ENCODE assay signal across 8 cellular contexts in the genomic region with DNA sequence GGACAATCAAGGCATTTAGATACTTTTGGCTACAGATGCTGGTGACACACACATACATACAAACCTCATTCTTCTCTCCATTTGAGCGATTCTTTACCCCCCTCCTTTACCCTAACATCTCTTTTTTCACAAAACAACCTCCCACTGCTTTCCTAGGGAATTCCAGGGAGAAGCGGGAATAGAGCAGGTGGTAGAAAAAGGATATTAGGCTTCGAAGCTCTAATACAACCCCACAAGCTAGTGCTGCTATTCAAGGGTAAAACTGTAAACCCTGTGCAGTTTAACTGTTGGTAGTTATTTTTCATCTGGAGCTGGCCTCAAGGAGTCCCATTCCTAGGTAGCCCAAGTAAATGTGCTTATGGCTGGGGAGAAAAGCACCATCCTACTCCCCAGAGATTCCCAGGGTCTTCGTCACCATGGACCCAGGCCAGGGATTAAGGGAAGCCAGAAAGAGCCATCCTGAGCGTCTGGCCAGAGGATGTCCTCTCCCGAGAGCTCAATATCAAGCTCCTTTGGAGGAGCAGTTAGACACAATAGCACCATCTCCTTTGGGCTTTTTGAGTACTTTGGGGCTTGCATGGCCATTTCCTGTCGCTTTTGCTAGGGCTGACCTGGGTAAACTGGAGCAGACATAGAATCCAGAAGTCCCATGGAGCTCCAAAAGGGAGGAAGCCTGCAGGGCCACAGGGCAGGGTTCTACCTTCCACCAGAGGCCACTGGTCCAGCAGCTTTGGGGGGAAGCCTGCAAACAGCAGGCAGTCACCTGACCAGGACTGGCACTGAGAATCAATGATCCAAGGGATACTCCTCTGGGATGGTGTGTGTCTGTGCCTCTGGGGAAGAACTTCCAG. TPM values are rescaled to one million over a fixed set of nuclear protein-coding genes. Genes with fewer than 3 reads are reported as not detected.
DNase-seq lines count a peak whose midpoint lies in the region; ATAC-seq, FAIRE-seq and TF ChIP-seq lines count a peak whose summit lies in the region.

No MANE protein-coding gene starts in this region.

- peak overlapping the region; percentile 99 for H3K9ac ChIP-seq in astrocyte (ENCODE audit: low read length)

- CTCF ChIA-PET in activated CD4-positive, alpha-beta T cell treated with anti-CD3 and anti-CD28 coated beads, Interleukin-2, amount 10 ng/mL, durations not matched to agents 7 days and 5 days (lab: Charles Lee), result interaction anchor here (0.6 to 3.9 kb wide), 20 partner anchors 10 to 504 kb away, joined by 3 to 10 read pairs (median 4); a partner anchor contains a TSS

- H3K27ac Mint-ChIP-seq in activated CD4-positive, alpha-beta T cell treated with anti-CD3 and anti-CD28 coated beads, Interleukin-2, amount 10 ng/mL, durations not matched to agents 7 days and 5 days, result peak overlapping the region; percentile 88
- peak overlapping the region; percentile 35 for H3K27ac Mint-ChIP-seq in astrocyte (ENCODE audit: unreplicated experiment)

- H3K27me3 ChIP-seq in astrocyte (ENCODE audit: insufficient read depth, low read length) (no peaks in the 10 kb centered on the region), lower lobe of right lung (ENCODE audit: low read depth) (no peaks in the 10 kb centered on the region)

- H3K4me3 ChIP-seq in astrocyte (ENCODE audit: insufficient read depth, low read depth, low read length), result peak overlapping the region; percentile 97
- H3K4me3 ChIP-seq in lower lobe of right lung, result peak overlapping the region; percentile 82

- H3K9me3 ChIP-seq in astrocyte (ENCODE audit: insufficient read depth, low read depth, low read length) (no peaks in the 10 kb centered on the region), lower lobe of right lung (no peaks in the 10 kb centered on the region)

- H3K27ac ChIP-seq in astrocyte (ENCODE audit: low read depth, low read length), result peak overlapping the region; percentile 92
- H3K27ac ChIP-seq in lower lobe of right lung, result peak overlapping the region; percentile 85
- peak overlapping the region; percentile 68 for H3K27ac ChIP-seq in temporal lobe (ENCODE audit: low read depth, low read length)

- intact Hi-C loops in lower lobe of right lung (cut with DNase I), result loop anchor here (10.0 kb wide), 1 partner anchor 285 kb away; no protein-coding TSS in a partner anchor

- H3K4me1 Mint-ChIP-seq in activated CD4-positive, alpha-beta T cell treated with anti-CD3 and anti-CD28 coated beads, Interleukin-2, amount 10 ng/mL, durations not matched to agents 7 days and 5 days, result peaks cover 53% of the 10 kb centered on the region
- H3K4me1 Mint-ChIP-seq in astrocyte (ENCODE audit: low read depth, unreplicated experiment), result peaks cover 44% of the 10 kb centered on the region

- H3K79me2 ChIP-seq in astrocyte (ENCODE audit: insufficient read depth, low read length), result peaks cover 80% of the 10 kb centered on the region

- FAIRE-seq in astrocyte (lab: Jason Lieb, UNC), result no peak

- peaks cover 3% of the 10 kb centered on the region for H3K36me3 ChIP-seq in astrocyte (ENCODE audit: insufficient read depth, low read length)
- no peaks in the 10 kb centered on the region for H3K36me3 ChIP-seq in lower lobe of right lung

- no peak for ATAC-seq in lower lobe of right lung
- ATAC-seq in GM19455 (IDR thresholded peaks at IDR 0.05; ENCODE audit: unreplicated experiment), result no peak
- no peak for ATAC-seq in GM18505 (IDR thresholded peaks at IDR 0.05; ENCODE audit: unreplicated experiment)

- peak; percentile 8 for DNase-seq in activated CD4-positive, alpha-beta T cell treated with anti-CD3 and anti-CD28 coated beads, Interleukin-2, amount 10 ng/mL, durations not matched to agents 7 days and 5 days
- DNase-seq in activated CD4-positive, alpha-beta T cell treated with anti-CD3 and anti-CD28 coated beads for 4 hours, result no peak
- DNase-seq in astrocyte (ENCODE audit: low read depth) (peak; percentile 57), lower lobe of right lung (no peak), T1000 (lab: John Stamatoyannopoulos, UW) (no peak)

- no peak for TF ChIP-seq POLR2A in GM18505 (IDR thresholded peaks at IDR 0.05; ENCODE audit: borderline replicate concordance, extremely low read depth, insufficient read depth, insufficient read length)

- no peak overlapping the region for H2AFZ ChIP-seq in astrocyte (ENCODE audit: low read depth, low read length)

- H3K4me2 ChIP-seq in astrocyte (ENCODE audit: low read length), result peak overlapping the region; percentile 92

- H3K9me3 Mint-ChIP-seq in activated CD4-positive, alpha-beta T cell treated with anti-CD3 and anti-CD28 coated beads, Interleukin-2, amount 10 ng/mL, durations not matched to agents 7 days and 5 days, result peaks cover 2% of the 10 kb centered on the region
- no peaks in the 10 kb centered on the region for H3K9me3 Mint-ChIP-seq in astrocyte (ENCODE audit: unreplicated experiment)

- no peaks in the 10 kb centered on the region for H3K27me3 Mint-ChIP-seq in activated CD4-positive, alpha-beta T cell treated with anti-CD3 and anti-CD28 coated beads, Interleukin-2, amount 10 ng/mL, durations not matched to agents 7 days and 5 days
- no peaks in the 10 kb centered on the region for H3K27me3 Mint-ChIP-seq in astrocyte (ENCODE audit: low read depth, unreplicated experiment)

- H4K20me1 ChIP-seq in astrocyte (ENCODE audit: insufficient read depth, low read length), result peaks cover 12% of the 10 kb centered on the region

- TF ChIP-seq CTCF in astrocyte (IDR thresholded peaks at IDR 0.05; ENCODE audit: insufficient read depth, low read depth, low read length), result no peak
- TF ChIP-seq CTCF in lower lobe of right lung (IDR thresholded peaks at IDR 0.05), result no peak

- POLR2A ChIA-PET in activated CD4-positive, alpha-beta T cell treated with anti-CD3 and anti-CD28 coated beads, Interleukin-2, amount 10 ng/mL, durations not matched to agents 7 days and 5 days (lab: Charles Lee), result interaction anchor here (0.9 to 1.5 kb wide), 2 partner anchors 97 to 101 kb away, joined by 6 read pairs; no protein-coding TSS in a partner anchor

- H3K4me1 ChIP-seq in astrocyte (ENCODE audit: insufficient read depth, low read length) (peaks cover 44% of the 10 kb centered on the region), lower lobe of right lung (peaks cover 63% of the 10 kb centered on the region)

- H3K4me3 Mint-ChIP-seq in activated CD4-positive, alpha-beta T cell treated with anti-CD3 and anti-CD28 coated beads, Interleukin-2, amount 10 ng/mL, durations not matched to agents 7 days and 5 days, result peak overlapping the region; percentile 96
- peak overlapping the region; percentile 88 for H3K4me3 Mint-ChIP-seq in astrocyte (ENCODE audit: unreplicated experiment)

- H3K36me3 Mint-ChIP-seq in activated CD4-positive, alpha-beta T cell treated with anti-CD3 and anti-CD28 coated beads, Interleukin-2, amount 10 ng/mL, durations not matched to agents 7 days and 5 days (ENCODE audit: low read depth), result peaks cover 42% of the 10 kb centered on the region
- H3K36me3 Mint-ChIP-seq in astrocyte (ENCODE audit: low read depth, unreplicated experiment), result peaks cover 10% of the 10 kb centered on the region

RNA-seq across cellular contexts. Expression of a gene that starts 3.1 kb away (rescaled TPM):
- total RNA-seq in activated CD4-positive, alpha-beta T cell treated with anti-CD3 and anti-CD28 coated beads, Interleukin-2, amount 10 ng/mL, durations not matched to agents 7 days and 5 days, result 10 to 100 TPM; 23.4 to 27.2 TPM
- 27.1 and 27.4 TPM in 2 replicates for total RNA-seq in astrocyte
- 31.5 TPM for total RNA-seq in lower lobe of right lung
- total RNA-seq in temporal lobe, result 4.9 TPM

RNA-seq across cellular contexts. Expression of a gene that starts 49.8 kb away (rescaled TPM):
- total RNA-seq in activated CD4-positive, alpha-beta T cell treated with anti-CD3 and anti-CD28 coated beads, Interleukin-2, amount 10 ng/mL, durations not matched to agents 7 days and 5 days, result 10 to 100 TPM; 34.0 to 38.0 TPM
- 23.4 and 26.2 TPM in 2 replicates for total RNA-seq in astrocyte
- total RNA-seq in lower lobe of right lung, result 27.1 TPM
- total RNA-seq in temporal lobe, result 54.6 TPM

RNA-seq across cellular contexts. Expression of a gene that starts 49.9 kb away (rescaled TPM):
- total RNA-seq in activated CD4-positive, alpha-beta T cell treated with anti-CD3 and anti-CD28 coated beads, Interleukin-2, amount 10 ng/mL, durations not matched to agents 7 days and 5 days, result 10 to 100 TPM; 10.3 to 10.9 TPM
- 13.4 and 13.9 TPM in 2 replicates for total RNA-seq in astrocyte
- 11.0 TPM for total RNA-seq in lower lobe of right lung
- 13.0 TPM for total RNA-seq in temporal lobe

Comparison
In these comparisons a context has a peak if more than half of its experiments do, and no peak if none do; other contexts are left out.
1. DNase-seq: peak in activated CD4-positive, alpha-beta T cell treated with anti-CD3 and anti-CD28 coated beads, Interleukin-2, amount 10 ng/mL, durations not matched to agents 7 days and 5 days (single experiment) and astrocyte (single experiment); none in activated CD4-positive, alpha-beta T cell treated with anti-CD3 and anti-CD28 coated beads for 4 hours (0 of 2), lower lobe of right lung (single experiment) and T1000 (single experiment).
2. Peak in every context shown above with its lines, with median percentiles within 50 percentile points of each other: H3K27ac ChIP-seq.